Comparison of ENCODE assay signal across 21 cellular contexts in genomic region chr22:46240917-46241316, GRCh38. TPM values are rescaled to one million over a fixed set of nuclear protein-coding genes. Genes with fewer than 3 reads are reported as not detected.
A peak's percentile ranks its signal among the peaks of the same experiment; 100 is the strongest.
DNase-seq lines count a peak whose midpoint lies in the region; ATAC-seq, FAIRE-seq and TF ChIP-seq lines count a peak whose summit lies in the region.
"Had no signal": no experiment of that assay in that cellular context is flagged by ENCODE, and none has a peak within 500 bp of the region (broad histone marks: within the 10 kb centered on the region; RNA-seq: fewer than 3 reads in every experiment).

No MANE protein-coding gene starts in this region.

- no peak for TF ChIP-seq POLR2A in vagina (IDR thresholded peaks at IDR 0.05)

- no TSS peak for BruUV-seq in OCI-LY7 (replicated peaks; lab: Mats Ljungman, UMichigan)

- no peaks in the 10 kb centered on the region for H3K9me3 ChIP-seq in heart right ventricle
- peaks cover 14% of the 10 kb centered on the region; the same call in 1 of the 2 replicates for H3K9me3 ChIP-seq in OCI-LY7 (ENCODE audit: low read length)
- no peaks in the 10 kb centered on the region for H3K9me3 ChIP-seq in vagina

- H3K4me3 Mint-ChIP-seq in progenitor cell of endocrine pancreas (ENCODE audit: low read depth) (no peak overlapping the region), T-cell (no peak overlapping the region)
- H3K4me3 Mint-ChIP-seq: CD4-positive, CD25-positive, alpha-beta regulatory T cell had no signal

- WGBS in heart right ventricle, 2 donors: 67 to 86% methylated on average over 6 of the region's 6 CpGs

- TF ChIP-seq CTCF in heart right ventricle (IDR thresholded peaks at IDR 0.05) (no peak), OCI-LY7 (conservative IDR thresholded peaks at IDR 0.05; ENCODE audit: low read length) (no peak), bronchial epithelial cell (IDR thresholded peaks at IDR 0.05; ENCODE audit: insufficient read depth, low read length, severe bottlenecking) (no peak), progenitor cell of endocrine pancreas (IDR thresholded peaks at IDR 0.05; ENCODE audit: unreplicated experiment) (no peak), vagina (IDR thresholded peaks at IDR 0.05) (no peak)

- no peak for ATAC-seq in heart right ventricle
- ATAC-seq in Right ventricle myocardium superior (ENCODE audit: poor library complexity): no peak
- no peak for ATAC-seq in T-cell (replicated peaks in 1 of 4)
- ATAC-seq: GM12878 had no signal

- H3K27ac ChIP-seq in heart right ventricle: peak overlapping the region in 8 of 10 donors; percentile 25 to 84 (median 72)
- peak overlapping the region; percentile 65 for H3K27ac ChIP-seq in OCI-LY7 (ENCODE audit: low read depth, low read length, poor library complexity, severe bottlenecking)
- no peak overlapping the region for H3K27ac ChIP-seq in vagina

- H3K27me3 ChIP-seq in heart right ventricle (no peaks in the 10 kb centered on the region), bronchial epithelial cell (ENCODE audit: control insufficient read depth, insufficient read depth, low read length) (no peaks in the 10 kb centered on the region), vagina (no peaks in the 10 kb centered on the region)

- DNase-seq in heart right ventricle (no peak), Right ventricle myocardium superior (no peak), OCI-LY7 (ENCODE audit: low spot score) (no peak), bronchial epithelial cell (ENCODE audit: low read depth) (no peak), progenitor cell of endocrine pancreas (ENCODE audit: low spot score, unreplicated experiment) (no peak), vagina (ENCODE audit: extremely low spot score in 2 of 2) (no peak), T-cell (no peak)
- no peak for DNase-seq in activated CD8-positive, alpha-beta memory T cell treated with anti-CD3 and anti-CD28 coated beads, Interleukin-2, amount 50 U/mL, for 4 hours
- DNase-seq: 8988T; CD4-positive, CD25-positive, alpha-beta regulatory T cell; COR-L47; GOT3; NCI-H1105 treated with DMSO at 0.1 percent for 48 hours; NCI-H1694; NCI-H2081 treated with DMSO at 0.1 percent for 48 hours; NCI-H446 treated with DMSO at 0.1 percent for 48 hours; NCI-H69; NK-92 treated with Interleukin-12 subunit alpha and Interleukin-12 subunit beta, amount 100 ng/mL, for 24 hours had no signal

- peaks cover 6% of the 10 kb centered on the region for H3K36me3 Mint-ChIP-seq in progenitor cell of endocrine pancreas (ENCODE audit: insufficient read depth)
- H3K36me3 Mint-ChIP-seq in T-cell: peaks cover 24% of the 10 kb centered on the region

- H3K4me1 Mint-ChIP-seq in progenitor cell of endocrine pancreas (ENCODE audit: low read depth): peaks cover 12% of the 10 kb centered on the region
- peaks cover 16 to 22% (median 22%) of the 10 kb centered on the region in 3 donors for H3K4me1 Mint-ChIP-seq in T-cell

- no peaks in the 10 kb centered on the region for H3K9me2 ChIP-seq in OCI-LY7 (ENCODE audit: insufficient read depth, low read length)

- no peaks in the 10 kb centered on the region for H4K20me1 ChIP-seq in OCI-LY7 (ENCODE audit: insufficient read depth, low read length)

- CTCF ChIA-PET in OCI-LY7 (lab: Charles Lee; ENCODE audit: unreplicated experiment) (no interaction called here), T-cell (lab: Charles Lee) (no interaction called here)

- POLR2A ChIA-PET in OCI-LY7 (lab: Charles Lee) (no interaction called here), T-cell (lab: Charles Lee) (no interaction called here)

- peak overlapping the region; percentile 27; the same call in 1 of the 2 replicates for H2AFZ ChIP-seq in OCI-LY7 (ENCODE audit: low read length)

- H3K4me1 ChIP-seq in heart right ventricle: peaks cover 15 to 85% (median 46%) of the 10 kb centered on the region in 9 donors
- H3K4me1 ChIP-seq in OCI-LY7 (ENCODE audit: insufficient read depth, low read length, poor library complexity, severe bottlenecking): peaks cover 27% of the 10 kb centered on the region
- no peaks in the 10 kb centered on the region for H3K4me1 ChIP-seq in vagina

- H3K79me2 ChIP-seq in OCI-LY7 (ENCODE audit: insufficient read depth, low read depth, low read length): no peaks in the 10 kb centered on the region

- intact Hi-C loops in heart right ventricle (cut with DNase I): loop anchor here in 4 of 10 donors (10.0 kb wide), 3 partner anchors 86 to 246 kb away; partner anchors contain the start of gene PPARA (in 2 of the 4)
- intact Hi-C loops in Right ventricle myocardium superior (cut with DNase I): no loop called here
- intact Hi-C loops in OCI-LY7 (cut with micrococcal nuclease; ENCODE audit: unreplicated experiment): no loop called here
- intact Hi-C loops in vagina (cut with DNase I): no loop called here

- H3K9me3 Mint-ChIP-seq in progenitor cell of endocrine pancreas (ENCODE audit: low read depth): no peaks in the 10 kb centered on the region
- no peaks in the 10 kb centered on the region for H3K9me3 Mint-ChIP-seq in T-cell

- peaks cover 0 to 62% (median 8%) of the 10 kb centered on the region in 9 donors for H3K36me3 ChIP-seq in heart right ventricle
- no peaks in the 10 kb centered on the region for H3K36me3 ChIP-seq in OCI-LY7 (ENCODE audit: insufficient read depth, low read length)
- no peaks in the 10 kb centered on the region for H3K36me3 ChIP-seq in bronchial epithelial cell (ENCODE audit: control insufficient read depth, insufficient read depth, low read length)
- H3K36me3 ChIP-seq in vagina: no peaks in the 10 kb centered on the region

- H3K27ac Mint-ChIP-seq in progenitor cell of endocrine pancreas: peak overlapping the region; percentile 78
- H3K27ac Mint-ChIP-seq in T-cell: peak overlapping the region in 1 of 2 donors; percentile 11
- H3K27ac Mint-ChIP-seq: CD4-positive, CD25-positive, alpha-beta regulatory T cell had no signal

- H3K4me2 ChIP-seq in OCI-LY7 (ENCODE audit: low read length): peak overlapping the region; percentile 43; the same call in 1 of the 2 replicates

- peak; percentile 18 for FAIRE-seq in bronchial epithelial cell (lab: Jason Lieb, UNC)
- FAIRE-seq: GM12878, GM19239 had no signal

- H3K27me3 Mint-ChIP-seq in progenitor cell of endocrine pancreas (no peaks in the 10 kb centered on the region), T-cell (no peaks in the 10 kb centered on the region)
- H3K27me3 Mint-ChIP-seq: CD4-positive, CD25-positive, alpha-beta regulatory T cell had no signal

- H3K4me3 ChIP-seq in heart right ventricle (no peak overlapping the region), OCI-LY7 (ENCODE audit: low read depth, low read length, poor library complexity, severe bottlenecking) (no peak overlapping the region), bronchial epithelial cell (ENCODE audit: low read depth, low read length) (no peak overlapping the region), vagina (no peak overlapping the region)
- H3K4me3 ChIP-seq: GM12878 had no signal

RNA-seq across cellular contexts. Expression of gene CDPF1, which starts 9.2 kb away (rescaled TPM):
- total RNA-seq in heart right ventricle (10 to 100 TPM in 1 of 10 donors, 1 to 10 TPM in 9; 6.3 to 10.4 (median 7.5) TPM), Right ventricle myocardium superior (5.4 TPM), OCI-LY7 (2022) (15.4 and 19.4 TPM in 2 replicates), bronchial epithelial cell (8.7 and 9.5 TPM in 2 replicates), progenitor cell of endocrine pancreas (10.0 and 12.0 TPM in 2 replicates), vagina (22.1 TPM), T-cell (10 to 100 TPM in 3 of 5 donors, 1 to 10 TPM in 2; 5.8 to 15.3 (median 11.5) TPM)
- polyA plus RNA-seq in heart right ventricle: 10 to 100 TPM in 1 of 2 donors, 1 to 10 TPM in 1; 7.7 to 12.7 TPM
- total RNA-seq in OCI-LY7 (2014; rRNA removed; shearing (Covaris generic)): 17.4 and 22.7 TPM in 2 replicates

RNA-seq across cellular contexts. Expression of gene PKDREJ, which starts 22.2 kb away (rescaled TPM):
- total RNA-seq in heart right ventricle (under 1 TPM in 9 of 10 donors, not detected in 1; 0.05 to 0.23 (median 0.13) TPM), Right ventricle myocardium superior (0.05 TPM), OCI-LY7 (2022) (not detected in 2 replicates), bronchial epithelial cell (not detected in 2 replicates), progenitor cell of endocrine pancreas (0.04 TPM in 1 of 2 replicates, not detected in the other), vagina (not detected), T-cell (not detected)
- polyA plus RNA-seq in heart right ventricle: under 1 TPM; 0.01 to 0.07 TPM
- total RNA-seq in OCI-LY7 (2014; rRNA removed; shearing (Covaris generic)): not detected in 2 replicates
- total RNA-seq: CD4-positive, CD25-positive, alpha-beta regulatory T cell; GM12878; RPMI7951 had no signal

RNA-seq across cellular contexts. Expression of gene TTC38, which starts 26.9 kb away (rescaled TPM):
- total RNA-seq in heart right ventricle (10 to 100 TPM; 20.5 to 29.2 (median 26.1) TPM), Right ventricle myocardium superior (24.1 TPM), OCI-LY7 (2022) (2.4 and 2.7 TPM in 2 replicates), bronchial epithelial cell (5.4 and 8.4 TPM in 2 replicates), progenitor cell of endocrine pancreas (43.4 and 47.3 TPM in 2 replicates), vagina (58.7 TPM), T-cell (10 to 100 TPM in 2 of 5 donors, 1 to 10 TPM in 3; 6.8 to 21.6 (median 9.5) TPM)
- 10 to 100 TPM; 22.2 to 27.2 TPM for polyA plus RNA-seq in heart right ventricle
- 0.21 and 0.44 TPM in 2 replicates for total RNA-seq in OCI-LY7 (2014; rRNA removed; shearing (Covaris generic))

RNA-seq across cellular contexts. Expression of gene GTSE1, which starts 55.8 kb away (rescaled TPM):
- total RNA-seq in heart right ventricle (1 to 10 TPM in 2 of 10 donors, under 1 TPM in 8; 0.17 to 4.7 (median 0.37) TPM), Right ventricle myocardium superior (0.43 TPM), OCI-LY7 (2022) (109 and 114 TPM in 2 replicates), bronchial epithelial cell (0.13 and 0.26 TPM in 2 replicates), progenitor cell of endocrine pancreas (24.2 and 25.1 TPM in 2 replicates), vagina (2.2 TPM), T-cell (1 to 10 TPM in 1 of 5 donors, under 1 TPM in 4; 0.44 to 1.3 (median 0.61) TPM)
- under 1 TPM; 0.29 to 0.33 TPM for polyA plus RNA-seq in heart right ventricle
- total RNA-seq in OCI-LY7 (2014; rRNA removed; shearing (Covaris generic)): 54.7 and 56.0 TPM in 2 replicates
